1 cellular context compared by ENCODE assay signal in the genomic region with DNA sequence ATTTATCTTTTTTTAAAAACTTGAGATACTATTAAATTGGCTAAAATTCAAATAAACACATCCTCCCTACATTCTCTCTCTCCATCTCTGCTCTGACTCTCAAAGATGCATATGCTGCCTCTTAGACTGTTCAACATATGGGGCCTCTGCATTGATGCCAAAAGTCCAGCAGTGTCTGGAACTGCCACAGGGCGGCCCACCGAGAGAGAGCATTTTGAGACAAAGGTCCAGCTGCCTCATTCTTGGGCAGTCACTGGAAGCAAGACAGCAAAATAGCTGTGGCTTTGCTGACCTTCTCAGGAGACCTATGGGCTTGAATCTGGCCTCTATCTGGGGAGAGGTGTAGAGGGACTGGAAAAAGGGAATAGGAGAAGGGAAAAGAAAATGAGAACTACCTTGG.
TF ChIP-seq lines count a peak whose summit lies in the region.

No MANE protein-coding gene starts in this region.

TF ChIP-seq in IMR-90, 13 proteins besides CTCF, POLR2A, EP300 and RAD21 (continued from another document):
- TF ChIP-seq, protein P1, sequence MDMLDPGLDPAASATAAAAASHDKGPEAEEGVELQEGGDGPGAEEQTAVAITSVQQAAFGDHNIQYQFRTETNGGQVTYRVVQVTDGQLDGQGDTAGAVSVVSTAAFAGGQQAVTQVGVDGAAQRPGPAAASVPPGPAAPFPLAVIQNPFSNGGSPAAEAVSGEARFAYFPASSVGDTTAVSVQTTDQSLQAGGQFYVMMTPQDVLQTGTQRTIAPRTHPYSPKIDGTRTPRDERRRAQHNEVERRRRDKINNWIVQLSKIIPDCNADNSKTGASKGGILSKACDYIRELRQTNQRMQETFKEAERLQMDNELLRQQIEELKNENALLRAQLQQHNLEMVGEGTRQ (IDR thresholded peaks at IDR 0.05; ENCODE audit: low read depth, low read length), result no peak
- TF ChIP-seq BHLHE40 (IDR thresholded peaks at IDR 0.05; ENCODE audit: low read depth, low read length), result no peak
- TF ChIP-seq MAZ (IDR thresholded peaks at IDR 0.05; ENCODE audit: borderline replicate concordance, low read depth, low read length), result no peak
